In the genomic region with DNA sequence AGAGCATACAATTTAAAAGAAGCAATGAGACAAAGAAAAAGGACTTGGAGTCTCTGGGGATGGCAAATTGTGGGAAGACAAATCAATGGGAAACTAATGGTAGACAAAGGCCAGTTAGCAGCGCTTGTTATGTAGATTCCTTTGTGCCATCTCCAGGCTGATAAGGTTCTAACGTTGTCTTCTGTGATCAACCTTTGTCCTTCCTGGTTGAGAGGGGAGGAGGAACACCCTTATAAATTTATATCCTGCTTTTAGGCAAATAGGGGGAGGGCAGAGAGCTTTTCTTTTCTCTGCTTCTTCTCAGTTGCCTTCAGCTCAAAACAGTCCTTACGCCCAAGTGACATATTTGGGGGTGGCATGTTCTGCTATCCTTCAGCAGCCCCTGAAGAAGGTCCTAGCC, we compare ENCODE assay signal across 11 cellular contexts.
A peak's percentile ranks its signal among the peaks of the same experiment; 100 is the strongest.
DNase-seq lines count a peak whose midpoint lies in the region; ATAC-seq and TF ChIP-seq lines count a peak whose summit lies in the region.
"Had no signal": no experiment of that assay in that cellular context is flagged by ENCODE, and none has a peak within 500 bp of the region (broad histone marks: within the 10 kb centered on the region; RNA-seq: fewer than 3 reads in every experiment).

No MANE protein-coding gene starts in this region.

- H3K36me3 ChIP-seq in SK-N-MC (ENCODE audit: insufficient read depth, low read length) (no peaks in the 10 kb centered on the region), smooth muscle cell (ENCODE audit: low read depth) (no peaks in the 10 kb centered on the region)

- H3K4me3 ChIP-seq in SK-N-MC = peak overlapping the region; percentile 44; the same call in 1 of the 2 replicates
- no peak overlapping the region for H3K4me3 ChIP-seq in smooth muscle cell

- intact Hi-C loops in CD14-positive monocyte (cut with micrococcal nuclease) = no loop called here

- peak overlapping the region; percentile 71; the same call in 1 of the 2 replicates for H3K27ac ChIP-seq in SK-N-MC
- peak overlapping the region; percentile 19 for H3K27ac ChIP-seq in layer of hippocampus (ENCODE audit: low read depth, low read length)
- H3K27ac ChIP-seq in smooth muscle cell (ENCODE audit: low read depth) = no peak overlapping the region

- H3K4me3 Mint-ChIP-seq in CD14-positive monocyte = no peak overlapping the region
- H3K4me3 Mint-ChIP-seq: activated CD4-positive, alpha-beta T cell treated with anti-CD3 and anti-CD28 coated beads for 36 hours had no signal

- H2AFZ ChIP-seq in smooth muscle cell (ENCODE audit: low read depth) = no peak overlapping the region

- H3K79me2 ChIP-seq in smooth muscle cell (ENCODE audit: low read depth) = no peaks in the 10 kb centered on the region

- 70% methylated on average over 3 of the region's 3 CpGs for WGBS in smooth muscle cell (ENCODE audit: low lambda C conversion rate)

- DNase-seq in CD14-positive monocyte (ENCODE audit: low spot score) (no peak), SK-N-MC (ENCODE audit: low read depth, low spot score) (no peak), smooth muscle cell (lab: John Stamatoyannopoulos, UW; ENCODE audit: unreplicated experiment) (no peak), HK-2 (ENCODE audit: unreplicated experiment) (no peak), cerebellar nuclear complex (lab: John Stamatoyannopoulos, UW) (no peak), NCI-H1436 treated with DMSO at 0.1 percent for 48 hours (lab: John Stamatoyannopoulos, UW) (no peak)
- DNase-seq: activated CD4-positive, alpha-beta T cell treated with anti-CD3 and anti-CD28 coated beads for 36 hours; effector CD8-positive, alpha-beta T cell; T-helper 1 cell had no signal

- H3K27me3 ChIP-seq in layer of hippocampus (ENCODE audit: control insufficient read depth, insufficient read depth, low read length) = no peaks in the 10 kb centered on the region
- no peaks in the 10 kb centered on the region for H3K27me3 ChIP-seq in smooth muscle cell (ENCODE audit: low read depth)

- peaks cover 36% of the 10 kb centered on the region for H3K4me1 ChIP-seq in smooth muscle cell (ENCODE audit: low read depth)

- H3K4me1 Mint-ChIP-seq in CD14-positive monocyte = peaks cover 68% of the 10 kb centered on the region

- H3K27ac Mint-ChIP-seq in CD14-positive monocyte = peak overlapping the region; percentile 43 to 88 (median 82)
- H3K27ac Mint-ChIP-seq: activated CD4-positive, alpha-beta T cell treated with anti-CD3 and anti-CD28 coated beads for 36 hours had no signal

- peaks cover 0 to 3% (median 2%) of the 10 kb centered on the region in 3 donors for H3K27me3 Mint-ChIP-seq in CD14-positive monocyte (ENCODE audit: low read depth in 3 of 3)
- H3K27me3 Mint-ChIP-seq: activated CD4-positive, alpha-beta T cell treated with anti-CD3 and anti-CD28 coated beads for 36 hours had no signal

- no peaks in the 10 kb centered on the region for H3K9me3 Mint-ChIP-seq in CD14-positive monocyte

- H3K9ac ChIP-seq in SK-N-MC (ENCODE audit: insufficient read length) (no peak overlapping the region), smooth muscle cell (ENCODE audit: low read depth) (no peak overlapping the region)

- no peak for TF ChIP-seq CTCF in CD14-positive monocyte (IDR thresholded peaks at IDR 0.05)
- TF ChIP-seq CTCF in smooth muscle cell (IDR thresholded peaks at IDR 0.05; ENCODE audit: borderline replicate concordance, insufficient read depth, poor library complexity, severe bottlenecking) = no peak

- H3F3A ChIP-seq in smooth muscle cell (ENCODE audit: low read depth) = peaks cover 26% of the 10 kb centered on the region

- no peaks in the 10 kb centered on the region for H4K20me1 ChIP-seq in smooth muscle cell (ENCODE audit: low read depth)

- H3K9me3 ChIP-seq in SK-N-MC (ENCODE audit: low read depth, low read length) (no peaks in the 10 kb centered on the region), smooth muscle cell (replicated peaks; ENCODE audit: low read depth) (no peaks in the 10 kb centered on the region)

- peak overlapping the region; percentile 51 for H3K4me2 ChIP-seq in smooth muscle cell

- no peak for ATAC-seq in HG03460 (IDR thresholded peaks at IDR 0.05; ENCODE audit: unreplicated experiment)
- ATAC-seq: activated CD4-positive, alpha-beta T cell treated with anti-CD3 and anti-CD28 coated beads for 36 hours had no signal

- H3K36me3 Mint-ChIP-seq in CD14-positive monocyte = peaks cover 68 to 87% of the 10 kb centered on the region in 2 donors
